ENCODE assay signal across 1 cellular context in genomic region chr19:55372316-55373081, GRCh38.
A peak's percentile ranks its signal among the peaks of the same experiment; 100 is the strongest.
TF ChIP-seq lines count a peak whose summit lies in the region.

No MANE protein-coding gene starts in this region.

TF ChIP-seq in K562, 482 proteins besides CTCF, POLR2A, EP300 and RAD21:
- no peak for TF ChIP-seq ID3 (CRISPR knock-in tag; IDR thresholded peaks at IDR 0.05)
- no peak for TF ChIP-seq ID3 (tag; IDR thresholded peaks at IDR 0.05)
- peak; percentile 81 for TF ChIP-seq ZNF740 (CRISPR knock-in tag; IDR thresholded peaks at IDR 0.05)
- TF ChIP-seq ZNF740 (tag; IDR thresholded peaks at IDR 0.05): no peak
- no peak for TF ChIP-seq JUN (IDR thresholded peaks at IDR 0.05; ENCODE audit: borderline replicate concordance, low read depth, low read length)
- no peak for TF ChIP-seq JUN (CRISPR knock-in tag; IDR thresholded peaks at IDR 0.05; ENCODE audit: borderline replicate concordance)
- peak; percentile 70 for TF ChIP-seq ATF3 (IDR thresholded peaks at IDR 0.05)
- TF ChIP-seq ATF3 (CRISPR knock-in tag; conservative IDR thresholded peaks at IDR 0.05): no peak
